33 cellular contexts compared by ENCODE assay signal in the genomic region with DNA sequence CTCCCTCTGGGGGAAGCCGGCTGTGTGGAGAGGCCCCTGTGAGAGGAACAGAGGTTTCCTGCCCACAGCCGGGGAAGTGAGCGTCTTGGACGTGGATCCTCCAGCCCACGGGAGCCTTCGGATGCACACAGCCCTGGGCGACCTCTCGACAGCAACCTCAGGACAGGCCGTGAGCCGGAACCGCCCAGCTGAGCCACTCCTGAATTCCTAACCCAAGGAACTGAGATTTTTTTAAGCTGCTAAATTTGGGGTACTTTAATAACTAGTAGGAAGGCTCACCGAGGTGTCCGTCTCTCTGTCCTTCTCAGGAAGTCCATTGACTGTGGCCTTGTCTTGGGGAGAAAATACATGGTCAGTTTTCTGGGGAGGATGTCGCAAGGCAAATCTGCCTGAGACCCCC. TPM values are rescaled to one million over a fixed set of nuclear protein-coding genes. Genes with fewer than 3 reads are reported as not detected.
"Had no signal": no experiment of that assay in that cellular context is flagged by ENCODE, and none has a peak within 500 bp of the region (broad histone marks: within the 10 kb centered on the region; RNA-seq: fewer than 3 reads in every experiment).

No MANE protein-coding gene starts in this region.

- H3K36me3 Mint-ChIP-seq: mesothelial cell of epicardium had no signal

- H3K79me2 ChIP-seq: hepatocyte had no signal

- H3K27me3 ChIP-seq: colonic mucosa, foreskin keratinocyte, hepatocyte, sigmoid colon, transverse colon, upper lobe of right lung, uterus had no signal

- H2AFZ ChIP-seq: hepatocyte had no signal

- H3K27ac Mint-ChIP-seq: mesothelial cell of epicardium; nephron progenitor cell; stimulated activated memory B cell treated with anti-CD40 and anti-IgM and Interleukin-4, amounts not matched to agents 10 μg/mL and 1 μg/mL and 100 μg/mL, for 72 hours; stimulated activated naive CD8-positive, alpha-beta T cell treated with anti-CD3 and anti-CD28 coated beads, Interleukin-15, Interleukin-2, amounts not matched to agents 100 ng/mL and 50 ng/mL, for 24 hours had no signal

- H3K9me3 Mint-ChIP-seq: mesothelial cell of epicardium; naive thymus-derived CD8-positive, alpha-beta T cell; stimulated activated memory B cell treated with anti-CD40 and anti-IgM and Interleukin-4, amounts not matched to agents 10 μg/mL and 1 μg/mL and 100 μg/mL, for 72 hours; stimulated activated naive CD8-positive, alpha-beta T cell treated with anti-CD3 and anti-CD28 coated beads, Interleukin-15, Interleukin-2, amounts not matched to agents 100 ng/mL and 50 ng/mL, for 24 hours had no signal

- DNase-seq: colonic mucosa; dermis blood vessel endothelial cell; effector memory CD4-positive, alpha-beta T cell; foreskin keratinocyte; heart left ventricle; kidney; mesenchymal stem cell; mucosa of descending colon; naive thymus-derived CD8-positive, alpha-beta T cell; nephron progenitor cell; psoas muscle; right cardiac atrium; sigmoid colon; stimulated activated CD4-positive, alpha-beta T cell treated with anti-CD3 and anti-CD28 coated beads, Interleukin-2, amount 100 ng/mL, for 24 hours; stimulated activated CD4-positive, alpha-beta T cell treated with anti-CD3 and anti-CD28 coated beads, Interleukin-4, amount 100 ng/mL, for 4 hours; transverse colon; uterus had no signal

- ATAC-seq: foreskin keratinocyte; gastroesophageal sphincter; heart left ventricle; left lobe of liver; mucosa of descending colon; naive thymus-derived CD8-positive, alpha-beta T cell; psoas muscle; right cardiac atrium; stimulated activated memory B cell treated with anti-CD40 and anti-IgM and Interleukin-4, amounts not matched to agents 10 μg/mL and 1 μg/mL and 100 μg/mL, for 72 hours; upper lobe of right lung had no signal

- H3K27ac ChIP-seq: colonic mucosa, esophagus muscularis mucosa, foreskin keratinocyte, gastroesophageal sphincter, heart left ventricle, hepatocyte, psoas muscle, sigmoid colon, thoracic aorta, transverse colon, upper lobe of right lung, uterus had no signal

- H3K4me3 Mint-ChIP-seq: mesothelial cell of epicardium; naive thymus-derived CD8-positive, alpha-beta T cell; nephron progenitor cell; stimulated activated memory B cell treated with anti-CD40 and anti-IgM and Interleukin-4, amounts not matched to agents 10 μg/mL and 1 μg/mL and 100 μg/mL, for 72 hours; stimulated activated naive CD8-positive, alpha-beta T cell treated with anti-CD3 and anti-CD28 coated beads, Interleukin-15, Interleukin-2, amounts not matched to agents 100 ng/mL and 50 ng/mL, for 24 hours had no signal

- H3K27me3 Mint-ChIP-seq: naive thymus-derived CD8-positive, alpha-beta T cell; stimulated activated memory B cell treated with anti-CD40 and anti-IgM and Interleukin-4, amounts not matched to agents 10 μg/mL and 1 μg/mL and 100 μg/mL, for 72 hours; stimulated activated naive CD8-positive, alpha-beta T cell treated with anti-CD3 and anti-CD28 coated beads, Interleukin-15, Interleukin-2, amounts not matched to agents 100 ng/mL and 50 ng/mL, for 24 hours had no signal

- H3K9me3 ChIP-seq: colonic mucosa, esophagus muscularis mucosa, gastroesophageal sphincter, heart left ventricle, mucosa of descending colon, psoas muscle, sigmoid colon, thoracic aorta, transverse colon, upper lobe of right lung, uterus had no signal

- H3K4me2 ChIP-seq: hepatocyte had no signal

- H3K4me1 ChIP-seq: colonic mucosa, esophagus muscularis mucosa, foreskin keratinocyte, gastroesophageal sphincter, heart left ventricle, psoas muscle, sigmoid colon, transverse colon, upper lobe of right lung, uterus had no signal

- H3K4me1 Mint-ChIP-seq: mesothelial cell of epicardium, nephron progenitor cell had no signal

RNA-seq across cellular contexts. Expression of a gene that starts 9.1 kb away (rescaled TPM):
- total RNA-seq: chondrocyte, dermis blood vessel endothelial cell, endothelial cell of umbilical vein, epithelial cell of proximal tubule, fibroblast of lung, foreskin keratinocyte, lung microvascular endothelial cell, renal cortical epithelial cell had no signal

RNA-seq across cellular contexts. Expression of a gene that starts 16.7 kb away (rescaled TPM):
- total RNA-seq: chondrocyte, colonic mucosa, dermis blood vessel endothelial cell, endothelial cell of umbilical vein, epithelial cell of proximal tubule, esophagus muscularis mucosa, fibroblast of lung, foreskin keratinocyte, gastroesophageal sphincter, heart left ventricle, hepatocyte, left lobe of liver, lung microvascular endothelial cell, mesothelial cell of epicardium, mucosa of descending colon, osteoblast, renal cortical epithelial cell, right cardiac atrium, thoracic aorta, uterus had no signal

RNA-seq across cellular contexts. Expression of a gene that starts 42.7 kb away (rescaled TPM):
- total RNA-seq: chondrocyte; dermis blood vessel endothelial cell; endothelial cell of umbilical vein; epithelial cell of proximal tubule; fibroblast of lung; foreskin keratinocyte; hepatocyte; lung microvascular endothelial cell; mesothelial cell of epicardium; naive thymus-derived CD8-positive, alpha-beta T cell; renal cortical epithelial cell had no signal

RNA-seq across cellular contexts. Expression of a gene that starts 59.6 kb away (rescaled TPM):
- total RNA-seq: chondrocyte; dermis blood vessel endothelial cell; endothelial cell of umbilical vein; fibroblast of lung; foreskin keratinocyte; lung microvascular endothelial cell; naive thymus-derived CD8-positive, alpha-beta T cell; osteoblast; renal cortical epithelial cell; thoracic aorta; upper lobe of right lung had no signal
